In genomic region chr3:123414958-123415792, GRCh38 we compare ENCODE assay signal across 16 cellular contexts. TPM values are rescaled to one million over a fixed set of nuclear protein-coding genes. Genes with fewer than 3 reads are reported as not detected.
DNase-seq lines count a peak whose midpoint lies in the region; ATAC-seq and TF ChIP-seq lines count a peak whose summit lies in the region.
"Had no signal": no experiment of that assay in that cellular context is flagged by ENCODE, and none has a peak within 500 bp of the region (broad histone marks: within the 10 kb centered on the region; RNA-seq: fewer than 3 reads in every experiment).

No MANE protein-coding gene starts in this region.

- TF ChIP-seq POLR2A in uterus (IDR thresholded peaks at IDR 0.05) = no peak

- H3K9me3 ChIP-seq in psoas muscle (no peaks in the 10 kb centered on the region), uterus (no peaks in the 10 kb centered on the region)
- H3K9me3 ChIP-seq: adrenal gland had no signal

- H3K36me3 ChIP-seq in psoas muscle (ENCODE audit: insufficient read depth in 1 of 2, low read depth in 1 of 2) = no peaks in the 10 kb centered on the region
- no peaks in the 10 kb centered on the region for H3K36me3 ChIP-seq in uterus
- H3K36me3 ChIP-seq: adrenal gland had no signal

- no peaks in the 10 kb centered on the region for H3K4me1 ChIP-seq in psoas muscle
- H3K4me1 ChIP-seq in uterus = peaks cover 0 to 21% of the 10 kb centered on the region in 2 donors

- H3K27ac ChIP-seq in caudate nucleus (ENCODE audit: low read depth, low read length) (peak overlapping the region; percentile 84), psoas muscle (peak overlapping the region; percentile 10), uterus (peak overlapping the region; percentile 88 to 93)

- peak in 1 of 61 donors; percentile 42 for DNase-seq in caudate nucleus (lab: John Stamatoyannopoulos, UW)
- DNase-seq in left kidney (ENCODE audit: low read depth, low spot score) = peak; percentile 77
- DNase-seq in psoas muscle = no peak
- DNase-seq in uterus = no peak
- no peak for DNase-seq in NCI-H1105 treated with DMSO at 0.1 percent for 48 hours (lab: John Stamatoyannopoulos, UW)
- DNase-seq: activated effector memory CD4-positive, alpha-beta T cell treated with Interleukin-2 at 50 U/mL for 16 hours; adrenal gland; cerebellar nuclear complex; left colon; NCI-H187; NCI-H446; stimulated activated naive CD4-positive, alpha-beta T cell treated with Interleukin-2 at 50 U/mL for 16 hours had no signal

- ATAC-seq in psoas muscle (no peak), HG03159 (IDR thresholded peaks at IDR 0.05; ENCODE audit: unreplicated experiment) (no peak), HG03432 (IDR thresholded peaks at IDR 0.05; ENCODE audit: unreplicated experiment) (no peak)
- ATAC-seq: left colon had no signal

- 73 to 78% (median 75%) methylated on average over 17 to 18 of the region's 18 CpGs for WGBS in psoas muscle, 3 donors

- TF ChIP-seq CTCF in psoas muscle (IDR thresholded peaks at IDR 0.05) (no peak), uterus (IDR thresholded peaks at IDR 0.05) (no peak)

- intact Hi-C loops in psoas muscle (cut with DNase I) = no loop called here
- intact Hi-C loops in uterus (cut with DNase I; ENCODE audit: low total_unique reads) = no loop called here

- no peak overlapping the region for H3K4me3 ChIP-seq in psoas muscle
- H3K4me3 ChIP-seq in uterus = no peak overlapping the region
- H3K4me3 ChIP-seq: adrenal gland had no signal

- no peaks in the 10 kb centered on the region for H3K27me3 ChIP-seq in psoas muscle (ENCODE audit: insufficient read depth in 3 of 3, low read length in 2 of 3)
- H3K27me3 ChIP-seq in uterus = no peaks in the 10 kb centered on the region
- H3K27me3 ChIP-seq: adrenal gland had no signal

RNA-seq across cellular contexts. Expression of gene ADCY5, which starts 33.7 kb away (rescaled TPM):
- total RNA-seq in psoas muscle (1 to 10 TPM; 1.6 to 4.4 (median 2.1) TPM), uterus (10 to 100 TPM; 21.1 to 43.5 (median 34.7) TPM)
- polyA plus RNA-seq in psoas muscle = 1 to 10 TPM; 1.0 to 1.3 (median 1.2) TPM
- total RNA-seq: MCF 10A; T-helper 2 cell treated with Interferon-gamma antibody and Interleukin-4, amounts not matched to agents 100 ng/mL and 5 ng/mL, for 36 hours had no signal

Comparison
In these comparisons a context has a peak if more than half of its experiments do, and no peak if none do; other contexts are left out.
1. H3K27ac ChIP-seq: peak in every context shown above with its lines; median percentile 90 in uterus; 84 in caudate nucleus; 10 in psoas muscle.
2. RNA of gene ADCY5, which starts 33.7 kb away (total RNA-seq): 21.1 to 43.5 TPM in uterus; 1.6 to 4.4 TPM in psoas muscle; every median in the first group is over 4 times any median in the second.